ENCODE assay signal across 2 cellular contexts in the genomic region with DNA sequence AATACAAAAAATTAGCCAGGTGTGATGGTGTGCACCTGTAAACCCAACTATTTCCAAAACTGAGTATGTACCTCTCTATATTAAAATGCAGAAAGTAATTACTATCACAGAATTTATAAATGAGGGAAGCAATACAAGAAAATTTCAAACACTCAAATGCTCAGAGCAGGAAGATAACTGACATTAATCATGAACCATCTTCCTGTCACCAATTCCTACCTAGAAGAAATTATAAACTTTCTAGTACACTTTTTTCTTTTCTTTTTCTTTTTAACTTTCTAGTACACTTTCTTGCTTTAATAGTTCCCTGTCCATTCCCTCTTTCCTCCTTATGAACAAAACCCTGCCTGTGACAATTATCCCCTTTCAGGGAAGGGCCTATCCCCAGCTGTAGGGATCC.
TF ChIP-seq lines count a peak whose summit lies in the region.

No MANE protein-coding gene starts in this region.

TF ChIP-seq in HEK293, 187 proteins besides CTCF, POLR2A, EP300 and RAD21:
- TF ChIP-seq PRDM1 (tag by site-specific recombination; IDR thresholded peaks at IDR 0.05), result peak; percentile 73; the same call in 1 of the 2 replicates
- TF ChIP-seq, protein P1, sequence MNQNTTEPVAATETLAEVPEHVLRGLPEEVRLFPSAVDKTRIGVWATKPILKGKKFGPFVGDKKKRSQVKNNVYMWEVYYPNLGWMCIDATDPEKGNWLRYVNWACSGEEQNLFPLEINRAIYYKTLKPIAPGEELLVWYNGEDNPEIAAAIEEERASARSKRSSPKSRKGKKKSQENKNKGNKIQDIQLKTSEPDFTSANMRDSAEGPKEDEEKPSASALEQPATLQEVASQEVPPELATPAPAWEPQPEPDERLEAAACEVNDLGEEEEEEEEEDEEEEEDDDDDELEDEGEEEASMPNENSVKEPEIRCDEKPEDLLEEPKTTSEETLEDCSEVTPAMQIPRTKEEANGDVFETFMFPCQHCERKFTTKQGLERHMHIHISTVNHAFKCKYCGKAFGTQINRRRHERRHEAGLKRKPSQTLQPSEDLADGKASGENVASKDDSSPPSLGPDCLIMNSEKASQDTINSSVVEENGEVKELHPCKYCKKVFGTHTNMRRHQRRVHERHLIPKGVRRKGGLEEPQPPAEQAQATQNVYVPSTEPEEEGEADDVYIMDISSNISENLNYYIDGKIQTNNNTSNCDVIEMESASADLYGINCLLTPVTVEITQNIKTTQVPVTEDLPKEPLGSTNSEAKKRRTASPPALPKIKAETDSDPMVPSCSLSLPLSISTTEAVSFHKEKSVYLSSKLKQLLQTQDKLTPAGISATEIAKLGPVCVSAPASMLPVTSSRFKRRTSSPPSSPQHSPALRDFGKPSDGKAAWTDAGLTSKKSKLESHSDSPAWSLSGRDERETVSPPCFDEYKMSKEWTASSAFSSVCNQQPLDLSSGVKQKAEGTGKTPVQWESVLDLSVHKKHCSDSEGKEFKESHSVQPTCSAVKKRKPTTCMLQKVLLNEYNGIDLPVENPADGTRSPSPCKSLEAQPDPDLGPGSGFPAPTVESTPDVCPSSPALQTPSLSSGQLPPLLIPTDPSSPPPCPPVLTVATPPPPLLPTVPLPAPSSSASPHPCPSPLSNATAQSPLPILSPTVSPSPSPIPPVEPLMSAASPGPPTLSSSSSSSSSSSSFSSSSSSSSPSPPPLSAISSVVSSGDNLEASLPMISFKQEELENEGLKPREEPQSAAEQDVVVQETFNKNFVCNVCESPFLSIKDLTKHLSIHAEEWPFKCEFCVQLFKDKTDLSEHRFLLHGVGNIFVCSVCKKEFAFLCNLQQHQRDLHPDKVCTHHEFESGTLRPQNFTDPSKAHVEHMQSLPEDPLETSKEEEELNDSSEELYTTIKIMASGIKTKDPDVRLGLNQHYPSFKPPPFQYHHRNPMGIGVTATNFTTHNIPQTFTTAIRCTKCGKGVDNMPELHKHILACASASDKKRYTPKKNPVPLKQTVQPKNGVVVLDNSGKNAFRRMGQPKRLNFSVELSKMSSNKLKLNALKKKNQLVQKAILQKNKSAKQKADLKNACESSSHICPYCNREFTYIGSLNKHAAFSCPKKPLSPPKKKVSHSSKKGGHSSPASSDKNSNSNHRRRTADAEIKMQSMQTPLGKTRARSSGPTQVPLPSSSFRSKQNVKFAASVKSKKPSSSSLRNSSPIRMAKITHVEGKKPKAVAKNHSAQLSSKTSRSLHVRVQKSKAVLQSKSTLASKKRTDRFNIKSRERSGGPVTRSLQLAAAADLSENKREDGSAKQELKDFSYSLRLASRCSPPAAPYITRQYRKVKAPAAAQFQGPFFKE (tag by site-specific recombination; IDR thresholded peaks at IDR 0.05; ENCODE audit: borderline replicate concordance), result no peak

TF ChIP-seq in K562, 482 proteins besides CTCF, POLR2A, EP300 and RAD21:
- TF ChIP-seq MECOM (CRISPR knock-in tag; IDR thresholded peaks at IDR 0.05) (peak; percentile 96), SMAD1 (IDR thresholded peaks at IDR 0.05; ENCODE audit: low read depth, low read length, partially characterized antibody) (no peak), ZNF165 (CRISPR knock-in tag; IDR thresholded peaks at IDR 0.05; ENCODE audit: borderline replicate concordance) (no peak), MEIS2 (IDR thresholded peaks at IDR 0.05; ENCODE audit: partially characterized antibody) (peak; percentile 26), FOS (IDR thresholded peaks at IDR 0.05; ENCODE audit: extremely low read depth, insufficient read length) (no peak)
- TF ChIP-seq, protein P2, sequence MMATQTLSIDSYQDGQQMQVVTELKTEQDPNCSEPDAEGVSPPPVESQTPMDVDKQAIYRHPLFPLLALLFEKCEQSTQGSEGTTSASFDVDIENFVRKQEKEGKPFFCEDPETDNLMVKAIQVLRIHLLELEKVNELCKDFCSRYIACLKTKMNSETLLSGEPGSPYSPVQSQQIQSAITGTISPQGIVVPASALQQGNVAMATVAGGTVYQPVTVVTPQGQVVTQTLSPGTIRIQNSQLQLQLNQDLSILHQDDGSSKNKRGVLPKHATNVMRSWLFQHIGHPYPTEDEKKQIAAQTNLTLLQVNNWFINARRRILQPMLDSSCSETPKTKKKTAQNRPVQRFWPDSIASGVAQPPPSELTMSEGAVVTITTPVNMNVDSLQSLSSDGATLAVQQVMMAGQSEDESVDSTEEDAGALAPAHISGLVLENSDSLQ (IDR thresholded peaks at IDR 0.05), result peak; percentile 35; the same call in 1 of the 2 replicates
- TF ChIP-seq, protein P3, sequence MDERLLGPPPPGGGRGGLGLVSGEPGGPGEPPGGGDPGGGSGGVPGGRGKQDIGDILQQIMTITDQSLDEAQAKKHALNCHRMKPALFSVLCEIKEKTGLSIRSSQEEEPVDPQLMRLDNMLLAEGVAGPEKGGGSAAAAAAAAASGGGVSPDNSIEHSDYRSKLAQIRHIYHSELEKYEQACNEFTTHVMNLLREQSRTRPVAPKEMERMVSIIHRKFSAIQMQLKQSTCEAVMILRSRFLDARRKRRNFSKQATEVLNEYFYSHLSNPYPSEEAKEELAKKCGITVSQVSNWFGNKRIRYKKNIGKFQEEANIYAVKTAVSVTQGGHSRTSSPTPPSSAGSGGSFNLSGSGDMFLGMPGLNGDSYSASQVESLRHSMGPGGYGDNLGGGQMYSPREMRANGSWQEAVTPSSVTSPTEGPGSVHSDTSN (CRISPR knock-in tag; IDR thresholded peaks at IDR 0.05; ENCODE audit: low read depth), result no peak
- TF ChIP-seq, protein P3 (tag; conservative IDR thresholded peaks at IDR 0.05; ENCODE audit: low read depth), result 0 out of 2 replicates have a peak, but pooled peaks have one; percentile 40
TF ChIP-seq in K562: peak in this region for 4.
